In the genomic region with DNA sequence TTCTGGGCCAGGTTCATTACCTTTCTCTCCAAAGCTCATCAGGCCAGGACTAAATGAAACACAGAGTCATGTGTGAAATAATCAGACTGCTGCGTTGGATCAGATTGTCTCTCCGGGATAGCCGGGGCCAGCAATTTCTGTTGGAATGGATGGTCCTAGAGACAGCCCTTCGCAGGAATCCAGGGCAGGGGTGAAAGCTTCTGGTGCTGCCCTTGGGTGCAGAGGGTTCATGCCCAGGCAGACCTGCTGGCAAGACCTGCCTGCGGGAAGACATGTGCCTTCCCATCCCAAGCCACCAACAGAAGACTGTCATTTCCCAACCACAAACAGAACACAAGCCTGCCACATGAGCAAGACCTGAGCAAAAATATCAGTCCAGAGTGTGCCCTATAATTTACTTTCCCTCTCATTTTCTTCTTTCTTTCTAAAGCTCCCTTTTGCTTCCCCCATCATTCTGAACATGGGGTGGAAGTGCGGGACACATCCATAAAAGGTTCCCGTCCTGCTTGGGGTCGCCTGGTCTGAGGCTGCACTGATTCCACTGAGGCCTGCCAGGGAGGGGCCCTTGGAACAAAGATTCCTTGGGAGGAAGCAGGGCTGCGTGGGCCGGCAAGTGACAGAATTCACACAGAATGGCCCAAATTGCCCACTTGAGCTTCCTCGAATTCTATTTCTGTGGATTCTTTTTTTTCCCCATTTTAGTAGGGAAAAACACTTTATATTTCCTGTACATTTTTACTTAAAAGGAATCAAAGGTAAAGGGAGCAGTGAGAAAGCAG, we compare ENCODE assay signal across 19 cellular contexts. TPM values are rescaled to one million over a fixed set of nuclear protein-coding genes. Genes with fewer than 3 reads are reported as not detected.
DNase-seq lines count a peak whose midpoint lies in the region; ATAC-seq, FAIRE-seq and TF ChIP-seq lines count a peak whose summit lies in the region.
"Had no signal": no experiment of that assay in that cellular context is flagged by ENCODE, and none has a peak within 500 bp of the region (broad histone marks: within the 10 kb centered on the region; RNA-seq: fewer than 3 reads in every experiment).

No MANE protein-coding gene starts in this region.

- H3K36me3 Mint-ChIP-seq in endodermal cell (ENCODE audit: low read depth), result no peaks in the 10 kb centered on the region
- no peaks in the 10 kb centered on the region for H3K36me3 Mint-ChIP-seq in Caco-2 (ENCODE audit: insufficient read depth, unreplicated experiment)

- WGBS in liver, result 63% methylated on average over 11 of the region's 11 CpGs
- 53% methylated on average over 6 of the region's 11 CpGs for WGBS in HepG2 (ENCODE audit: low lambda C conversion rate)
- WGBS in endodermal cell (ENCODE audit: insufficient coverage in 1 of 2, insufficient read length in 1 of 2), 2 experiments, result 88 to 96% methylated on average over 4 to 11 of the region's 11 CpGs

- H2AFZ ChIP-seq in HepG2 (ENCODE audit: low read length), result no peak overlapping the region

- DNase-seq in HepG2 (ENCODE audit: low spot score) (no peak), endodermal cell (peak; percentile 13), left lobe of liver (ENCODE audit: low spot score) (peak; percentile 79), Caco-2 (no peak)
- no peak for DNase-seq in activated CD4-positive, alpha-beta T cell treated with anti-CD3 and anti-CD28 coated beads for 48 hours
- DNase-seq: AML-193; CD4-positive, alpha-beta T cell; DMS79; GDM1 had no signal

- no peak for TF ChIP-seq POLR2A in HepG2 (IDR thresholded peaks at IDR 0.05; ENCODE audit: insufficient read depth in 1 of 2, low read depth in 2 of 2, low read length in 2 of 2)

- H3K9me3 ChIP-seq in liver (ENCODE audit: control insufficient read depth in 4 of 4, low read length in 3 of 4) (peaks cover 0 to 4% (median 1%) of the 10 kb centered on the region in 4 donors), HepG2 (ENCODE audit: low read length) (no peaks in the 10 kb centered on the region), endodermal cell (ENCODE audit: control insufficient read depth, low read length) (no peaks in the 10 kb centered on the region), Caco-2 (no peaks in the 10 kb centered on the region)
- H3K9me3 ChIP-seq: A549, HAP-1 had no signal

- no peaks in the 10 kb centered on the region for H3K27me3 ChIP-seq in liver (ENCODE audit: control insufficient read depth in 4 of 4, insufficient read depth in 4 of 4, low read length in 3 of 4)
- H3K27me3 ChIP-seq in HepG2 (ENCODE audit: control insufficient read depth in 1 of 2, insufficient read depth in 2 of 2, low read length in 2 of 2), result no peaks in the 10 kb centered on the region; a peak in 2 of 5 replicates
- peaks cover 5% of the 10 kb centered on the region for H3K27me3 ChIP-seq in endodermal cell (ENCODE audit: control insufficient read depth, insufficient read depth, low read length, poor library complexity, severe bottlenecking)
- no peaks in the 10 kb centered on the region for H3K27me3 ChIP-seq in Caco-2 (replicated peaks; ENCODE audit: control insufficient read depth, insufficient read depth, low read length)

- in situ Hi-C loops in HepG2 (cut with HindIII; ENCODE audit: extremely low pct_ligation_motif_present, low pct_unique_long_range_greater_than_20kb), result no loop called here

- BruUV-seq in HepG2 (replicated peaks; lab: Mats Ljungman, UMichigan) (no TSS peak), Caco-2 (replicated peaks; lab: Mats Ljungman, UMichigan) (no TSS peak)

- H3K4me1 ChIP-seq in liver (ENCODE audit: control insufficient read depth in 4 of 4, insufficient read depth in 4 of 4, low read length in 3 of 4), result peaks cover 13 to 41% (median 23%) of the 10 kb centered on the region in 4 donors
- H3K4me1 ChIP-seq in HepG2 (ENCODE audit: insufficient read depth, low read length), result no peaks in the 10 kb centered on the region
- H3K4me1 ChIP-seq in endodermal cell (ENCODE audit: control insufficient read depth, insufficient read depth, low read length), result no peaks in the 10 kb centered on the region
- no peaks in the 10 kb centered on the region for H3K4me1 ChIP-seq in Caco-2
- H3K4me1 ChIP-seq: HAP-1 had no signal

- POLR2A ChIA-PET in HepG2 (lab: Yijun Ruan, JAX), result no interaction called here
- POLR2A ChIA-PET in Caco-2 (lab: Charles Lee), result no interaction called here

- no peak overlapping the region for H3K4me3 Mint-ChIP-seq in endodermal cell
- no peak overlapping the region for H3K4me3 Mint-ChIP-seq in Caco-2 (ENCODE audit: unreplicated experiment)
- H3K4me3 Mint-ChIP-seq: CD4-positive, alpha-beta T cell had no signal

- H3K27me3 Mint-ChIP-seq in endodermal cell (ENCODE audit: insufficient read depth) (peaks cover 7% of the 10 kb centered on the region), Caco-2 (ENCODE audit: insufficient read depth, unreplicated experiment) (peaks cover 5% of the 10 kb centered on the region)

- TF ChIP-seq EP300 in HepG2 (IDR thresholded peaks at IDR 0.05; ENCODE audit: low read depth in 2 of 2, low read length in 2 of 2) (no peak), HepG2 (CRISPR knock-in tag; IDR thresholded peaks at IDR 0.05; ENCODE audit: borderline replicate concordance) (no peak)

- CTCF ChIA-PET in HepG2 (lab: Yijun Ruan, JAX; ENCODE audit: low intra/inter-chr PET ratio, low total read pairs) (no interaction called here), Caco-2 (lab: Charles Lee) (no interaction called here)

- peak overlapping the region; percentile 34 to 47 for H3K27ac ChIP-seq in liver (ENCODE audit: low read depth in 1 of 2, low read length in 2 of 2)
- no peak overlapping the region for H3K27ac ChIP-seq in HepG2 (ENCODE audit: extremely low read length, insufficient read depth, low read length)
- H3K27ac ChIP-seq in endodermal cell (ENCODE audit: low read depth, low read length), result no peak overlapping the region
- H3K27ac ChIP-seq: 22Rv1, A549, C4-2B had no signal

- no peak overlapping the region for H3K4me2 ChIP-seq in HepG2 (ENCODE audit: low read depth, low read length)
- H3K4me2 ChIP-seq: A549 had no signal

- ATAC-seq in HepG2 (no peak), left lobe of liver (peak; percentile 69), GM18858 (IDR thresholded peaks at IDR 0.05; ENCODE audit: unreplicated experiment) (no peak)
- ATAC-seq: A549 had no signal

- no peaks in the 10 kb centered on the region for H4K20me1 ChIP-seq in HepG2 (ENCODE audit: insufficient read depth, low read length)

- TF ChIP-seq RAD21 in liver (IDR thresholded peaks at IDR 0.05) (no peak), HepG2 (CRISPR knock-in tag; IDR thresholded peaks at IDR 0.05) (no peak)

- H3K79me2 ChIP-seq in HepG2 (ENCODE audit: insufficient read depth, low read length), result no peaks in the 10 kb centered on the region

- H3K27ac Mint-ChIP-seq in endodermal cell, result no peak overlapping the region
- no peak overlapping the region for H3K27ac Mint-ChIP-seq in Caco-2 (ENCODE audit: unreplicated experiment)
- H3K27ac Mint-ChIP-seq: CD4-positive, alpha-beta T cell had no signal

- H3K36me3 ChIP-seq in liver (ENCODE audit: control insufficient read depth in 4 of 4, insufficient read depth in 3 of 4, low read depth in 1 of 4, low read length in 3 of 4), result no peaks in the 10 kb centered on the region
- H3K36me3 ChIP-seq in HepG2 (replicated peaks in 1 of 2; ENCODE audit: control insufficient read depth in 1 of 2, insufficient read depth in 2 of 2, low read length in 2 of 2), result no peaks in the 10 kb centered on the region
- no peaks in the 10 kb centered on the region for H3K36me3 ChIP-seq in endodermal cell (ENCODE audit: control insufficient read depth, insufficient read depth, low read length)
- H3K36me3 ChIP-seq in Caco-2 (ENCODE audit: control insufficient read depth, insufficient read depth, low read length), result no peaks in the 10 kb centered on the region
- H3K36me3 ChIP-seq: HAP-1 had no signal

- no peak overlapping the region for H3K9ac ChIP-seq in liver (ENCODE audit: low read depth in 1 of 2, low read length in 2 of 2)
- H3K9ac ChIP-seq in HepG2 (ENCODE audit: insufficient read depth, low read depth, low read length), result no peak overlapping the region
- H3K9ac ChIP-seq in endodermal cell (ENCODE audit: extremely low read depth, low read length, poor library complexity, severe bottlenecking), result no peak overlapping the region

- H3K9me3 Mint-ChIP-seq in endodermal cell, result no peaks in the 10 kb centered on the region
- no peaks in the 10 kb centered on the region for H3K9me3 Mint-ChIP-seq in Caco-2 (ENCODE audit: unreplicated experiment)

- H3K4me1 Mint-ChIP-seq in endodermal cell (peaks cover 4% of the 10 kb centered on the region), Caco-2 (ENCODE audit: low read depth, unreplicated experiment) (no peaks in the 10 kb centered on the region)

- intact Hi-C loops in HepG2 (cut with micrococcal nuclease; ENCODE audit: unreplicated experiment), result no loop called here
- intact Hi-C loops in Caco-2 (cut with micrococcal nuclease; ENCODE audit: unreplicated experiment), result no loop called here

- TF ChIP-seq CTCF in liver (IDR thresholded peaks at IDR 0.05; ENCODE audit: low read depth, low read length, missing input control) (no peak), HepG2 (CRISPR knock-in tag; IDR thresholded peaks at IDR 0.05) (no peak), endodermal cell (conservative IDR thresholded peaks at IDR 0.05) (no peak), Caco-2 (IDR thresholded peaks at IDR 0.05; ENCODE audit: insufficient read depth in 1 of 2, low read depth in 1 of 2, low read length in 1 of 2, severe bottlenecking in 1 of 2, unreplicated experiment in 1 of 2) (no peak)

- no peak for FAIRE-seq in HepG2 (lab: Jason Lieb, UNC)
- FAIRE-seq: A549, GM12892, GM18507 had no signal

- H3K4me3 ChIP-seq in liver (ENCODE audit: low read depth in 1 of 3, low read length in 3 of 3) (no peak overlapping the region), HepG2 (replicated peaks in 1 of 3; ENCODE audit: insufficient read depth in 1 of 3, low read depth in 2 of 3, low read length in 3 of 3) (no peak overlapping the region), endodermal cell (ENCODE audit: low read length) (no peak overlapping the region), Caco-2 (ENCODE audit: low read depth, low read length) (no peak overlapping the region)
- H3K4me3 ChIP-seq: A549, HAP-1 had no signal

RNA-seq across cellular contexts. Expression of gene UBE2QL1, which starts 57.3 kb away (rescaled TPM):
- total RNA-seq in liver, result under 1 TPM; 0.09 to 0.59 TPM
- 1 to 10 TPM in 1 of 2 donors, under 1 TPM in 1; 0.14 to 1.9 TPM for polyA plus RNA-seq in liver
- total RNA-seq in HepG2 (2016; rRNA removed; fragmentation: Illumina TruSeq; extraction: Trizol), result not detected in 2 replicates
- not detected in 2 replicates for total RNA-seq in HepG2 (2016; cell fraction: cytosol; rRNA removed; fragmentation: Illumina TruSeq; extraction: Trizol; ENCODE audit: low read depth)
- total RNA-seq in HepG2 (2016; cell fraction: insoluble cytoplasmic fraction; rRNA removed; fragmentation: Illumina TruSeq; extraction: Trizol), result not detected in 2 replicates
- not detected in 2 replicates for total RNA-seq in HepG2 (2016; cell fraction: membrane; rRNA removed; fragmentation: Illumina TruSeq; extraction: Trizol)
- total RNA-seq in HepG2 (2016; cell fraction: nucleus; rRNA removed; fragmentation: Illumina TruSeq; extraction: Trizol), result not detected in 2 replicates
- polyA plus RNA-seq in HepG2 (2011; rRNA removed), result not detected in 2 replicates
- not detected in 2 replicates for polyA plus RNA-seq in HepG2 (2011; cell fraction: cytosol; rRNA removed)
- not detected in 2 replicates for polyA plus RNA-seq in HepG2 (2011; cell fraction: nucleus; rRNA removed)
- polyA plus RNA-seq in HepG2 (2012), result not detected in 2 replicates
- polyA plus RNA-seq in HepG2 (2016; cell fraction: cytosol; fragmentation: Illumina TruSeq; extraction: Trizol; ENCODE audit: low read depth), result not detected in 2 replicates
- polyA plus RNA-seq in HepG2 (2016; cell fraction: insoluble cytoplasmic fraction; fragmentation: Illumina TruSeq; extraction: Trizol; ENCODE audit: low read depth), result not detected in 2 replicates
- not detected in 2 replicates for polyA plus RNA-seq in HepG2 (2016; cell fraction: membrane; fragmentation: Illumina TruSeq; extraction: Trizol; ENCODE audit: low read depth)
- not detected in 2 replicates for polyA plus RNA-seq in HepG2 (2016; cell fraction: nucleus; fragmentation: Illumina TruSeq; extraction: Trizol; ENCODE audit: insufficient read depth, low read depth)
- not detected in 2 replicates for polyA minus RNA-seq in HepG2 (2011; rRNA and poly(A)+ RNA removed; ENCODE audit: low replicate concordance)
- not detected in 2 replicates for polyA minus RNA-seq in HepG2 (2011; cell fraction: cytosol; rRNA and poly(A)+ RNA removed)
- polyA minus RNA-seq in HepG2 (2011; cell fraction: nucleus; rRNA and poly(A)+ RNA removed), result not detected in 2 replicates
- total RNA-seq in endodermal cell, result under 1 TPM in 1 of 2 donors, not detected in 1; 0.11 TPM
- polyA plus RNA-seq in endodermal cell (2013, experiment 1 of 2), result 5.6 TPM
- 5.7 TPM for polyA plus RNA-seq in endodermal cell (2013, experiment 2 of 2)
- 0.38 TPM for total RNA-seq in left lobe of liver
- not detected in 2 replicates for total RNA-seq in Caco-2 (2022)
- total RNA-seq: HT-29 had no signal
- polyA plus RNA-seq: BJ had no signal

Comparison
In these comparisons a context has a peak if more than half of its experiments do, and no peak if none do; other contexts are left out.
1. H3K27ac ChIP-seq: peak in liver (2 of 2); none in HepG2 (single experiment) and endodermal cell (single experiment).
2. DNase-seq: peak in endodermal cell (single experiment) and left lobe of liver (single experiment); none in HepG2 (single experiment), activated CD4-positive, alpha-beta T cell treated with anti-CD3 and anti-CD28 coated beads for 48 hours (single experiment) and Caco-2 (0 of 2).